ENCODE assay signal across 1 cellular context in the genomic region with DNA sequence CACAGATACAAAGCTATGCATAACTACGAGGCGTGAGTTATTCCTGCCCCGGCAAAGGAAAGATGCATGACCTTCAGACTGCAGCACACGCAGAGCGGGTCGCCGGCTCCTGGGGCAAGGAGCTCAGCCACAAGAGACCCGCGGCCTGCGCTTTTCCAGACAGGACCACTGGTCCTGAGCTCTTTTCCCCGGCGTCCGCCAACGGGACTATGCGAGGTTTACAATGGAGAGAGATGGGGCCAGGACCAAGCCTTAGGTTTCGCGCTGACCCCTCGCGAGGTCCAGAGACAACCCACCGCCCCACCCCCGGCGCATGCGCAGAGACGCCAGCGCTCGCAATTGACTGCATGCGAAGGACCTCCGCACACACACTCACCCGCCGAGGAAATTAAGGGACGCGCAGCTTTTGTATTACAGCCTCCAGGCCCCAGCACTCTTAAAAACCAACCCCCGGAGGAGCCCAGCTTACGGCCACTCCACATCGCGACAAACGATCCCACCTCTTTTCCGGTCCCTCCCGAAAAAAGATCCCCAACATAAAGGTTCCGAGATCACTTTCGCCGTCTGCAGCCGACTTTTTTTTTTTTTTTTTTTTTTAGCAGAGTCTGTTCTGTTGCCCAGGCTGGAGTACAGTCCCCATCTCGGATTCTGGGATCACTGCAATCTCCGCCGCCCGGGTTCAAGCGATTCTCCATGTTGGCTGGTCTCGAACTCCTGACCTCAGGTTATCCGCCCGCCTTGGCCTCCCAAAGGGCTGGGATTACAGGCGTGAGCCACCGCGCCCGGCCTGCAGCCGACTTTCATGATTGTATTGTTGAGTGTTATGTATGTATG.
TF ChIP-seq lines count a peak whose summit lies in the region.

TSS of gene COQ3 (minus strand) at position 498 of the 834 bp plus-strand sequence. CDS start at position 482, 16 bp downstream.

TF ChIP-seq in K562, 482 proteins besides CTCF, POLR2A, EP300 and RAD21 (continued from another document and continues in another):
- no peak for TF ChIP-seq TEAD2 (tag; IDR thresholded peaks at IDR 0.05)
- TF ChIP-seq, protein P1, sequence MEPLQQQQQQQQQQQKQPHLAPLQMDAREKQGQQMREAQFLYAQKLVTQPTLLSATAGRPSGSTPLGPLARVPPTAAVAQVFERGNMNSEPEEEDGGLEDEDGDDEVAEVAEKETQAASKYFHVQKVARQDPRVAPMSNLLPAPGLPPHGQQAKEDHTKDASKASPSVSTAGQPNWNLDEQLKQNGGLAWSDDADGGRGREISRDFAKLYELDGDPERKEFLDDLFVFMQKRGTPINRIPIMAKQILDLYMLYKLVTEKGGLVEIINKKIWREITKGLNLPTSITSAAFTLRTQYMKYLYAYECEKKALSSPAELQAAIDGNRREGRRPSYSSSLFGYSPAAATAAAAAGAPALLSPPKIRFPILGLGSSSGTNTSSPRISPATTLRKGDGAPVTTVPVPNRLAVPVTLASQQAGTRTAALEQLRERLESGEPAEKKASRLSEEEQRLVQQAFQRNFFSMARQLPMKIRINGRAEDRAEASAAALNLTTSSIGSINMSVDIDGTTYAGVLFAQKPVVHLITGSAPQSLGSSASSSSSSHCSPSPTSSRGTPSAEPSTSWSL (CRISPR knock-in tag; IDR thresholded peaks at IDR 0.05; ENCODE audit: borderline replicate concordance), result no peak
- no peak for TF ChIP-seq ZNF263 (CRISPR knock-in tag; IDR thresholded peaks at IDR 0.05; ENCODE audit: borderline replicate concordance)
- TF ChIP-seq, protein P2, sequence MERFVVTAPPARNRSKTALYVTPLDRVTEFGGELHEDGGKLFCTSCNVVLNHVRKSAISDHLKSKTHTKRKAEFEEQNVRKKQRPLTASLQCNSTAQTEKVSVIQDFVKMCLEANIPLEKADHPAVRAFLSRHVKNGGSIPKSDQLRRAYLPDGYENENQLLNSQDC (CRISPR knock-in tag; IDR thresholded peaks at IDR 0.05), result no peak
- TF ChIP-seq, protein P3, sequence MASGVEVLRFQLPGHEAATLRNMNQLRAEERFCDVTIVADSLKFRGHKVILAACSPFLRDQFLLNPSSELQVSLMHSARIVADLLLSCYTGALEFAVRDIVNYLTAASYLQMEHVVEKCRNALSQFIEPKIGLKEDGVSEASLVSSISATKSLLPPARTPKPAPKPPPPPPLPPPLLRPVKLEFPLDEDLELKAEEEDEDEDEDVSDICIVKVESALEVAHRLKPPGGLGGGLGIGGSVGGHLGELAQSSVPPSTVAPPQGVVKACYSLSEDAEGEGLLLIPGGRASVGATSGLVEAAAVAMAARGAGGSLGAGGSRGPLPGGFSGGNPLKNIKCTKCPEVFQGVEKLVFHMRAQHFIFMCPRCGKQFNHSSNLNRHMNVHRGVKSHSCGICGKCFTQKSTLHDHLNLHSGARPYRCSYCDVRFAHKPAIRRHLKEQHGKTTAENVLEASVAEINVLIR (CRISPR knock-in tag; IDR thresholded peaks at IDR 0.05), result no peak
- no peak for TF ChIP-seq ZNF740 (CRISPR knock-in tag; IDR thresholded peaks at IDR 0.05)
- no peak for TF ChIP-seq ZNF740 (tag; IDR thresholded peaks at IDR 0.05)
- TF ChIP-seq FIP1L1 (IDR thresholded peaks at IDR 0.05; ENCODE audit: low read depth, low read length, poor library complexity, severe bottlenecking), result no peak
- no peak for TF ChIP-seq JUNB (CRISPR knock-in tag; conservative IDR thresholded peaks at IDR 0.05)
- peak; percentile 90 for TF ChIP-seq CHD2 (IDR thresholded peaks at IDR 0.05; ENCODE audit: low read depth, low read length)
- TF ChIP-seq SUPT5H (IDR thresholded peaks at IDR 0.05), result peak; percentile 86
- TF ChIP-seq, protein P4, sequence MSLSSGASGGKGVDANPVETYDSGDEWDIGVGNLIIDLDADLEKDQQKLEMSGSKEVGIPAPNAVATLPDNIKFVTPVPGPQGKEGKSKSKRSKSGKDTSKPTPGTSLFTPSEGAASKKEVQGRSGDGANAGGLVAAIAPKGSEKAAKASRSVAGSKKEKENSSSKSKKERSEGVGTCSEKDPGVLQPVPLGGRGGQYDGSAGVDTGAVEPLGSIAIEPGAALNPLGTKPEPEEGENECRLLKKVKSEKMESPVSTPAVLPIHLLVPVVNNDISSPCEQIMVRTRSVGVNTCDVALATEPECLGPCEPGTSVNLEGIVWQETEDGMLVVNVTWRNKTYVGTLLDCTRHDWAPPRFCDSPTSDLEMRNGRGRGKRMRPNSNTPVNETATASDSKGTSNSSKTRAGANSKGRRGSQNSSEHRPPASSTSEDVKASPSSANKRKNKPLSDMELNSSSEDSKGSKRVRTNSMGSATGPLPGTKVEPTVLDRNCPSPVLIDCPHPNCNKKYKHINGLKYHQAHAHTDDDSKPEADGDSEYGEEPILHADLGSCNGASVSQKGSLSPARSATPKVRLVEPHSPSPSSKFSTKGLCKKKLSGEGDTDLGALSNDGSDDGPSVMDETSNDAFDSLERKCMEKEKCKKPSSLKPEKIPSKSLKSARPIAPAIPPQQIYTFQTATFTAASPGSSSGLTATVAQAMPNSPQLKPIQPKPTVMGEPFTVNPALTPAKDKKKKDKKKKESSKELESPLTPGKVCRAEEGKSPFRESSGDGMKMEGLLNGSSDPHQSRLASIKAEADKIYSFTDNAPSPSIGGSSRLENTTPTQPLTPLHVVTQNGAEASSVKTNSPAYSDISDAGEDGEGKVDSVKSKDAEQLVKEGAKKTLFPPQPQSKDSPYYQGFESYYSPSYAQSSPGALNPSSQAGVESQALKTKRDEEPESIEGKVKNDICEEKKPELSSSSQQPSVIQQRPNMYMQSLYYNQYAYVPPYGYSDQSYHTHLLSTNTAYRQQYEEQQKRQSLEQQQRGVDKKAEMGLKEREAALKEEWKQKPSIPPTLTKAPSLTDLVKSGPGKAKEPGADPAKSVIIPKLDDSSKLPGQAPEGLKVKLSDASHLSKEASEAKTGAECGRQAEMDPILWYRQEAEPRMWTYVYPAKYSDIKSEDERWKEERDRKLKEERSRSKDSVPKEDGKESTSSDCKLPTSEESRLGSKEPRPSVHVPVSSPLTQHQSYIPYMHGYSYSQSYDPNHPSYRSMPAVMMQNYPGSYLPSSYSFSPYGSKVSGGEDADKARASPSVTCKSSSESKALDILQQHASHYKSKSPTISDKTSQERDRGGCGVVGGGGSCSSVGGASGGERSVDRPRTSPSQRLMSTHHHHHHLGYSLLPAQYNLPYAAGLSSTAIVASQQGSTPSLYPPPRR (CRISPR knock-in tag; IDR thresholded peaks at IDR 0.05; ENCODE audit: borderline replicate concordance), result no peak
- no peak for TF ChIP-seq BMI1 (IDR thresholded peaks at IDR 0.05; ENCODE audit: low read length)
- TF ChIP-seq NKRF (IDR thresholded peaks at IDR 0.05; ENCODE audit: borderline replicate concordance), result no peak
- TF ChIP-seq ZNF318 (IDR thresholded peaks at IDR 0.05; ENCODE audit: borderline replicate concordance in 1 of 2, low read depth in 1 of 2), result 0 out of 4 replicates have a peak, but pooled peaks of 1 of the 2 experiments have one; percentile 27
- TF ChIP-seq HDAC2 (IDR thresholded peaks at IDR 0.05), result 0 out of 2 replicates have a peak, but pooled peaks have one; percentile 52
- TF ChIP-seq SP2 (IDR thresholded peaks at IDR 0.05; ENCODE audit: extremely low read depth, low read depth, low read length, poor library complexity, severe bottlenecking), result no peak
- TF ChIP-seq GTF2A2 (tag; IDR thresholded peaks at IDR 0.05), result no peak
- peak; percentile 73 for TF ChIP-seq HCFC1 (IDR thresholded peaks at IDR 0.05; ENCODE audit: low read depth, low read length)
- TF ChIP-seq HNRNPH1 (optimal IDR thresholded peaks at IDR 0.05; ENCODE audit: low read depth, low read length), result no peak
- TF ChIP-seq JUN (IDR thresholded peaks at IDR 0.05; ENCODE audit: borderline replicate concordance, low read depth, low read length), result no peak
- TF ChIP-seq JUN (CRISPR knock-in tag; IDR thresholded peaks at IDR 0.05; ENCODE audit: borderline replicate concordance), result no peak
- TF ChIP-seq ZNF592 (IDR thresholded peaks at IDR 0.05), result no peak
- no peak for TF ChIP-seq CHCHD3 (CRISPR knock-in tag; IDR thresholded peaks at IDR 0.05)
